Comparison of ENCODE assay signal across 13 cellular contexts in genomic region chr6:53464942-53465460, GRCh38.
DNase-seq lines count a peak whose midpoint lies in the region; ATAC-seq, FAIRE-seq and TF ChIP-seq lines count a peak whose summit lies in the region.
"Had no signal": no experiment of that assay in that cellular context is flagged by ENCODE, and none has a peak within 500 bp of the region (broad histone marks: within the 10 kb centered on the region; RNA-seq: fewer than 3 reads in every experiment).

No MANE protein-coding gene starts in this region.

- DNase-seq in DMS53 (lab: John Stamatoyannopoulos, UW) (peak; percentile 33), DMS53 treated with DMSO at 0.1 percent for 48 hours (lab: John Stamatoyannopoulos, UW; ENCODE audit: unreplicated experiment) (no peak), bronchial epithelial cell (ENCODE audit: low read depth) (peak; percentile 35), lung (ENCODE audit: low spot score) (peak; percentile 89), upper lobe of left lung (peak in 1 of 2 donors; percentile 91)
- DNase-seq in activated naive CD4-positive, alpha-beta T cell treated with anti-CD3 and anti-CD28 coated beads, Interleukin-2, amount 50 U/mL, for 16 hours, result no peak
- DNase-seq: 8988T; activated T-cell treated with anti-CD3 and anti-CD28 coated beads, Interleukin-2, amount 50 U/mL, for 48 hours; DMS153 had no signal

- H3K4me1 ChIP-seq in lung (ENCODE audit: control insufficient read depth in 2 of 2, insufficient read depth in 2 of 2, low read length in 2 of 2) (peaks cover 3 to 11% of the 10 kb centered on the region in 2 donors), upper lobe of left lung (peaks cover 34 to 54% (median 41%) of the 10 kb centered on the region in 4 donors)

- TF ChIP-seq EP300 in upper lobe of left lung (IDR thresholded peaks at IDR 0.05), result peak in 3 of 4 donors; percentile 71 to 99 (median 75)

- H3K27me3 ChIP-seq in bronchial epithelial cell (ENCODE audit: control insufficient read depth, insufficient read depth, low read length), result no peaks in the 10 kb centered on the region
- no peaks in the 10 kb centered on the region for H3K27me3 ChIP-seq in lung (ENCODE audit: control insufficient read depth, insufficient read depth)
- H3K27me3 ChIP-seq in upper lobe of left lung, result no peaks in the 10 kb centered on the region

- H3K36me3 ChIP-seq in bronchial epithelial cell (ENCODE audit: control insufficient read depth, insufficient read depth, low read length) (no peaks in the 10 kb centered on the region), lung (ENCODE audit: control insufficient read depth in 2 of 2, insufficient read depth in 2 of 2, low read length in 2 of 2) (no peaks in the 10 kb centered on the region), upper lobe of left lung (no peaks in the 10 kb centered on the region)

- ATAC-seq in lung (ENCODE audit: insufficient read depth, low FRiP score) (peak; percentile 85), upper lobe of left lung (ENCODE audit: low FRiP score in 2 of 2) (peak; percentile 90 to 94), GM18511 (IDR thresholded peaks at IDR 0.05; ENCODE audit: unreplicated experiment) (no peak), GM21528 (IDR thresholded peaks at IDR 0.05; ENCODE audit: low FRiP score, unreplicated experiment) (no peak)

- no peak for FAIRE-seq in bronchial epithelial cell (lab: Jason Lieb, UNC)
- FAIRE-seq: GM18507 had no signal

- no peak for TF ChIP-seq POLR2A in upper lobe of left lung (IDR thresholded peaks at IDR 0.05)

- H3K27ac ChIP-seq in lung (ENCODE audit: low read depth in 1 of 2, low read length in 1 of 2) (peak overlapping the region; percentile 50 to 87), upper lobe of left lung (peak overlapping the region; percentile 68 to 83 (median 81))
- H3K27ac ChIP-seq: VCaP had no signal

- H3K9me3 ChIP-seq in lung (ENCODE audit: control insufficient read depth in 2 of 2, insufficient read depth in 1 of 2, low read length in 1 of 2) (no peaks in the 10 kb centered on the region), upper lobe of left lung (no peaks in the 10 kb centered on the region)

- H3K4me3 ChIP-seq in bronchial epithelial cell (ENCODE audit: low read depth, low read length) (no peak overlapping the region), lung (no peak overlapping the region), upper lobe of left lung (no peak overlapping the region)

- TF ChIP-seq CTCF in bronchial epithelial cell (IDR thresholded peaks at IDR 0.05; ENCODE audit: insufficient read depth, low read length, severe bottlenecking) (no peak), lung (IDR thresholded peaks at IDR 0.05; ENCODE audit: control extremely low read depth, extremely low read depth) (no peak), upper lobe of left lung (IDR thresholded peaks at IDR 0.05) (no peak)

- 42 to 64% methylated on average over 7 of the region's 7 CpGs for WGBS in lung, 2 donors
- WGBS in upper lobe of left lung, 2 donors, result 40 to 52% methylated on average over 7 of the region's 7 CpGs

Comparison
In these comparisons a context has a peak if more than half of its experiments do, and no peak if none do; other contexts are left out.
1. DNase-seq: peak in DMS53 (single experiment), bronchial epithelial cell (single experiment) and lung (single experiment); none in DMS53 treated with DMSO at 0.1 percent for 48 hours (single experiment) and activated naive CD4-positive, alpha-beta T cell treated with anti-CD3 and anti-CD28 coated beads, Interleukin-2, amount 50 U/mL, for 16 hours (single experiment).
2. ATAC-seq: peak in lung (single experiment) and upper lobe of left lung (2 of 2); none in GM18511 (single experiment) and GM21528 (single experiment).